ENCODE assay signal across 13 cellular contexts in the genomic region with DNA sequence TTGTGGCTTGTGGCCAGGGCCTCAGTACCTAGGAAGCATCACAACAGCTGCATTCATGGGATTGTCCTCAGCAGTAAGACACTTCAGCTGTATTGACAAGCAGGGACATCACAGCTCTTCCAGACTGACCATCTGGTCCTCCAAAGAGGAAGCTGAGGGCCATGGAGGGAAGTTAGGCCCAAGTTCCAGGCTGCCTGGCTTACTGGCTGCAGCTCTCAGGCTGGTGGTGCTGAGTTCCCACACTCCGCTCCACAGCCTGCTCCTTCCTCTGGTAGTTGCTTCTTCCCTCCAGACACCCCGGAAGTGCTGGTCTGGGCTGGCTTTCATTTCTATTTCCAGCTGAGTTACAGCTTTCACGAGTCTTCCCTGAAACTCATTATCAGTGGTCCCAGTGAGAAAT. TPM values are rescaled to one million over a fixed set of nuclear protein-coding genes. Genes with fewer than 3 reads are reported as not detected.
DNase-seq lines count a peak whose midpoint lies in the region; ATAC-seq and TF ChIP-seq lines count a peak whose summit lies in the region.
"Had no signal": no experiment of that assay in that cellular context is flagged by ENCODE, and none has a peak within 500 bp of the region (broad histone marks: within the 10 kb centered on the region; RNA-seq: fewer than 3 reads in every experiment).

No MANE protein-coding gene starts in this region.

- H3K4me1 Mint-ChIP-seq in T-helper 1 cell treated with Interleukin-12 subunit alpha and Interleukin-12 subunit beta and Interleukin-4 antibody, amounts not matched to agents 30 μg/mL and 1 μg/mL, for 36 hours (ENCODE audit: low read depth): peaks cover 21% of the 10 kb centered on the region

- no peak for DNase-seq in T-helper 1 cell
- DNase-seq in RPMI8226: peak; percentile 15
- peak; percentile 52 for DNase-seq in left cardiac atrium
- peak; percentile 77 for DNase-seq in spleen
- DNase-seq in cerebellum (ENCODE audit: low spot score): no peak
- DNase-seq: NCI-H1092 treated with DMSO at 0.1 percent for 48 hours, stomach had no signal

- no peak overlapping the region for H3K4me3 Mint-ChIP-seq in T-helper 1 cell treated with Interleukin-12 subunit alpha and Interleukin-12 subunit beta and Interleukin-4 antibody, amounts not matched to agents 30 μg/mL and 1 μg/mL, for 36 hours

- H3K36me3 Mint-ChIP-seq in T-helper 1 cell treated with Interleukin-12 subunit alpha and Interleukin-12 subunit beta and Interleukin-4 antibody, amounts not matched to agents 30 μg/mL and 1 μg/mL, for 36 hours (ENCODE audit: low read depth): no peaks in the 10 kb centered on the region

- ATAC-seq in left cardiac atrium: peak; percentile 48 to 80
- ATAC-seq in HG03108 (IDR thresholded peaks at IDR 0.05; ENCODE audit: unreplicated experiment): no peak
- no peak for ATAC-seq in HG03378 (IDR thresholded peaks at IDR 0.05; ENCODE audit: unreplicated experiment)
- ATAC-seq: A549 had no signal

- no peaks in the 10 kb centered on the region for H3K9me3 Mint-ChIP-seq in T-helper 1 cell treated with Interleukin-12 subunit alpha and Interleukin-12 subunit beta and Interleukin-4 antibody, amounts not matched to agents 30 μg/mL and 1 μg/mL, for 36 hours

- H3K27me3 ChIP-seq in spleen (replicated peaks in 1 of 7): no peaks in the 10 kb centered on the region
- H3K27me3 ChIP-seq: hepatocyte, stomach had no signal

- no peak for TF ChIP-seq POLR2A in spleen (IDR thresholded peaks at IDR 0.05)

- H3K27ac ChIP-seq in spleen: peak overlapping the region in 7 of 8 donors; percentile 33 to 78 (median 66)
- H3K27ac ChIP-seq: A549, hepatocyte had no signal

- H3K27me3 Mint-ChIP-seq in T-helper 1 cell treated with Interleukin-12 subunit alpha and Interleukin-12 subunit beta and Interleukin-4 antibody, amounts not matched to agents 30 μg/mL and 1 μg/mL, for 36 hours (ENCODE audit: low read depth): no peaks in the 10 kb centered on the region

- intact Hi-C loops in left cardiac atrium (cut with DNase I): no loop called here
- intact Hi-C loops in spleen (cut with DNase I; ENCODE audit: low total_unique reads): no loop called here

- H3K4me1 ChIP-seq in spleen: peaks cover 0 to 43% (median 18%) of the 10 kb centered on the region in 6 donors

- no peak overlapping the region for H3K4me3 ChIP-seq in spleen
- H3K4me3 ChIP-seq: A549, hepatocyte, stomach had no signal

- WGBS in spleen, 5 donors: 34 to 61% (median 37%) methylated on average over 3 of the region's 3 CpGs

- H3K27ac Mint-ChIP-seq in T-helper 1 cell treated with Interleukin-12 subunit alpha and Interleukin-12 subunit beta and Interleukin-4 antibody, amounts not matched to agents 30 μg/mL and 1 μg/mL, for 36 hours: peak overlapping the region; percentile 82

- H3K36me3 ChIP-seq in spleen: no peaks in the 10 kb centered on the region
- H3K36me3 ChIP-seq: stomach had no signal

- no peaks in the 10 kb centered on the region for H3K9me3 ChIP-seq in spleen
- H3K9me3 ChIP-seq: A549, stomach had no signal

- no peak for TF ChIP-seq CTCF in spleen (IDR thresholded peaks at IDR 0.05 in 8 of 11, conservative IDR thresholded peaks at IDR 0.05 in 3 of 11)

RNA-seq across cellular contexts. Expression of a gene that starts 5.7 kb away (rescaled TPM):
- 10 to 100 TPM; 84.4 to 92.0 TPM for total RNA-seq in left cardiac atrium
- total RNA-seq in spleen: 100 to 1,000 TPM in 6 of 7 donors, 10 to 100 TPM in 1; 99.7 to 166 (median 130) TPM
- 10 to 100 TPM; 24.2 to 49.8 (median 43.6) TPM for polyA plus RNA-seq in spleen
- total RNA-seq in cerebellum: 6.3 TPM

RNA-seq across cellular contexts. Expression of a gene that starts 17.5 kb away (rescaled TPM):
- total RNA-seq in left cardiac atrium (not detected), spleen (under 1 TPM in 1 of 7 donors, not detected in 6; 0.24 TPM), cerebellum (not detected)
- polyA plus RNA-seq in spleen: under 1 TPM in 1 of 3 donors, not detected in 2; 0.03 TPM
- total RNA-seq: hepatocyte, myocyte had no signal
- polyA plus RNA-seq: A549, hepatocyte had no signal

RNA-seq across cellular contexts. Expression of a gene that starts 25.7 kb away (rescaled TPM):
- total RNA-seq in left cardiac atrium (10 to 100 TPM; 21.6 to 49.8 TPM), spleen (10 to 100 TPM; 11.3 to 52.3 (median 20.8) TPM), cerebellum (6.1 TPM)
- 10 to 100 TPM; 14.1 to 18.4 (median 17.7) TPM for polyA plus RNA-seq in spleen
- total RNA-seq: myocyte had no signal
- polyA plus RNA-seq: A549 had no signal

RNA-seq across cellular contexts. Expression of a gene that starts 48.9 kb away (rescaled TPM):
- total RNA-seq in left cardiac atrium: 10 to 100 TPM; 14.8 to 15.2 TPM
- 10 to 100 TPM in 1 of 7 donors, 1 to 10 TPM in 6; 4.0 to 10.8 (median 7.8) TPM for total RNA-seq in spleen
- polyA plus RNA-seq in spleen: 1 to 10 TPM; 1.3 to 7.1 (median 4.5) TPM
- total RNA-seq in cerebellum: 33.7 TPM

Comparison
In these comparisons a context has a peak if more than half of its experiments do, and no peak if none do; other contexts are left out.
1. DNase-seq: peak in RPMI8226 (single experiment), left cardiac atrium (single experiment) and spleen (single experiment); none in T-helper 1 cell (0 of 5) and cerebellum (single experiment).
2. ATAC-seq: peak in left cardiac atrium (2 of 2); none in HG03108 (single experiment) and HG03378 (single experiment).
3. RNA of a gene that starts 5.7 kb away (total RNA-seq): 99.7 to 166 TPM in spleen and 84.4 to 92.0 TPM in left cardiac atrium; 6.3 TPM in cerebellum (single experiment); every median in the first group is over 10 times any median in the second.